ENCODE assay signal across 2 cellular contexts in the genomic region with DNA sequence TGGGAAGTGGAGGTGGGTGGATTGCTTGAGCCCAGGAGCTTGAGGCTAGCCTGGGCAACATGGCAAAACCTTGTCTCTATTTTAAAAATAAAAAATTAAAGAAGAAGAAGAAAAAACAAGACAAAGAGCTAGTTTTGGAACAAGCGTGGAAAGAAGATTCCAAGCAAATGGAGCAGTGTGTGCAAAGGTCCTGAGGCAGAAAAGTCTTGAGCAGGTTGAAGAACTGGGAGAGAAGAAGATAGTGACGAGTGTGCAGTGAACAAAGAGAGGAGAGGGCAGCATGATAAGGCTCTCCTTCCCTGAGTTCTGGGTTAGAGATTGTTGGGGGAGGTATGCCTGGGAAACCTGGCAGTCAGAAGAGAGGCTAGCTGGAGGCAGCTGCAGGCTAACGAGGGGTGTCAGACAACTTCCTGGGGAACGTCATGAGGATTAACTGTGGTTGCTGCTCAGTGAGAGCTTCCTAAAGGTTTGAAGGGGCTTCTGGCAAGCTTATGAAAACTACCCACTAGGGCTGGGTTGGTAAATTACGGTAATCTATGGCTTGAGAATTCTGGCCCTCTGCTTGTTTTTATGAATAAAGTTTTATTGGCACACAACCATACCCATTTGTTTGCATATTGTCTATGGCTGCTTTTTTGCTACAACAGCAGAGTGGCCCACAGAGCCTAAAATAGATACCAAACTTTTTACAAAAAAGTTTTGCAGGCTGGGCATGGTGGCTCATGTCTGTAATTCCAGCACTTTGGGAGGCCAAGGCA.
TF ChIP-seq lines count a peak whose summit lies in the region.

No MANE protein-coding gene starts in this region.

TF ChIP-seq in HepG2, 621 proteins besides CTCF, POLR2A, EP300 and RAD21:
- TF ChIP-seq, protein P1, sequence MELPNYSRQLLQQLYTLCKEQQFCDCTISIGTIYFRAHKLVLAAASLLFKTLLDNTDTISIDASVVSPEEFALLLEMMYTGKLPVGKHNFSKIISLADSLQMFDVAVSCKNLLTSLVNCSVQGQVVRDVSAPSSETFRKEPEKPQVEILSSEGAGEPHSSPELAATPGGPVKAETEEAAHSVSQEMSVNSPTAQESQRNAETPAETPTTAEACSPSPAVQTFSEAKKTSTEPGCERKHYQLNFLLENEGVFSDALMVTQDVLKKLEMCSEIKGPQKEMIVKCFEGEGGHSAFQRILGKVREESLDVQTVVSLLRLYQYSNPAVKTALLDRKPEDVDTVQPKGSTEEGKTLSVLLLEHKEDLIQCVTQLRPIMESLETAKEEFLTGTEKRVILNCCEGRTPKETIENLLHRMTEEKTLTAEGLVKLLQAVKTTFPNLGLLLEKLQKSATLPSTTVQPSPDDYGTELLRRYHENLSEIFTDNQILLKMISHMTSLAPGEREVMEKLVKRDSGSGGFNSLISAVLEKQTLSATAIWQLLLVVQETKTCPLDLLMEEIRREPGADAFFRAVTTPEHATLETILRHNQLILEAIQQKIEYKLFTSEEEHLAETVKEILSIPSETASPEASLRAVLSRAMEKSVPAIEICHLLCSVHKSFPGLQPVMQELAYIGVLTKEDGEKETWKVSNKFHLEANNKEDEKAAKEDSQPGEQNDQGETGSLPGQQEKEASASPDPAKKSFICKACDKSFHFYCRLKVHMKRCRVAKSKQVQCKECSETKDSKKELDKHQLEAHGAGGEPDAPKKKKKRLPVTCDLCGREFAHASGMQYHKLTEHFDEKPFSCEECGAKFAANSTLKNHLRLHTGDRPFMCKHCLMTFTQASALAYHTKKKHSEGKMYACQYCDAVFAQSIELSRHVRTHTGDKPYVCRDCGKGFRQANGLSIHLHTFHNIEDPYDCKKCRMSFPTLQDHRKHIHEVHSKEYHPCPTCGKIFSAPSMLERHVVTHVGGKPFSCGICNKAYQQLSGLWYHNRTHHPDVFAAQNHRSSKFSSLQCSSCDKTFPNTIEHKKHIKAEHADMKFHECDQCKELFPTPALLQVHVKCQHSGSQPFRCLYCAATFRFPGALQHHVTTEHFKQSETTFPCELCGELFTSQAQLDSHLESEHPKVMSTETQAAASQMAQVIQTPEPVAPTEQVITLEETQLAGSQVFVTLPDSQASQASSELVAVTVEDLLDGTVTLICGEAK (IDR thresholded peaks at IDR 0.05): peak; percentile 54
- TF ChIP-seq, protein P1 (CRISPR knock-in tag; IDR thresholded peaks at IDR 0.05): peak; percentile 96
- TF ChIP-seq MXD3 (CRISPR knock-in tag; IDR thresholded peaks at IDR 0.05): no peak

TF ChIP-seq in H1, 55 proteins besides CTCF, POLR2A, EP300 and RAD21:
- TF ChIP-seq TBP (IDR thresholded peaks at IDR 0.05; ENCODE audit: low read depth, low read length): no peak
- TF ChIP-seq, protein P2, sequence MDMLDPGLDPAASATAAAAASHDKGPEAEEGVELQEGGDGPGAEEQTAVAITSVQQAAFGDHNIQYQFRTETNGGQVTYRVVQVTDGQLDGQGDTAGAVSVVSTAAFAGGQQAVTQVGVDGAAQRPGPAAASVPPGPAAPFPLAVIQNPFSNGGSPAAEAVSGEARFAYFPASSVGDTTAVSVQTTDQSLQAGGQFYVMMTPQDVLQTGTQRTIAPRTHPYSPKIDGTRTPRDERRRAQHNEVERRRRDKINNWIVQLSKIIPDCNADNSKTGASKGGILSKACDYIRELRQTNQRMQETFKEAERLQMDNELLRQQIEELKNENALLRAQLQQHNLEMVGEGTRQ (IDR thresholded peaks at IDR 0.05; ENCODE audit: low read length): no peak
- no peak for TF ChIP-seq TAF1 (IDR thresholded peaks at IDR 0.05; ENCODE audit: low read depth, low read length)
- no peak for TF ChIP-seq MAX (IDR thresholded peaks at IDR 0.05)
- no peak for TF ChIP-seq SRF (IDR thresholded peaks at IDR 0.05; ENCODE audit: low read depth, low read length)
- no peak for TF ChIP-seq TAF7 (optimal IDR thresholded peaks at IDR 0.05; ENCODE audit: borderline replicate concordance, low read depth, low read length)
- TF ChIP-seq SP2 (IDR thresholded peaks at IDR 0.05; ENCODE audit: low read length): no peak
- TF ChIP-seq CHD7 (IDR thresholded peaks at IDR 0.05; ENCODE audit: insufficient replicate concordance, low read length): no peak
- TF ChIP-seq KDM5A (IDR thresholded peaks at IDR 0.05; ENCODE audit: low read length): no peak
- TF ChIP-seq RXRA (IDR thresholded peaks at IDR 0.05; ENCODE audit: insufficient read depth, low read depth, low read length): no peak
- no peak for TF ChIP-seq HDAC6 (IDR thresholded peaks at IDR 0.05; ENCODE audit: low read depth, low read length)
- no peak for TF ChIP-seq YY1 (IDR thresholded peaks at IDR 0.05; ENCODE audit: low read depth, low read length)
- TF ChIP-seq SIX5 (IDR thresholded peaks at IDR 0.05; ENCODE audit: low read depth, low read length): no peak
- TF ChIP-seq CHD2 (IDR thresholded peaks at IDR 0.05; ENCODE audit: low read length): no peak
